Comparison of ENCODE assay signal across 8 cellular contexts in genomic region chr4:140372607-140373327, GRCh38. TPM values are rescaled to one million over a fixed set of nuclear protein-coding genes. Genes with fewer than 3 reads are reported as not detected.
DNase-seq lines count a peak whose midpoint lies in the region; ATAC-seq and TF ChIP-seq lines count a peak whose summit lies in the region.

No MANE protein-coding gene starts in this region.

- 1 to 2% methylated on average over 22 of the region's 22 CpGs for WGBS in sigmoid colon, 2 donors

- peaks cover 0 to 43% (median 28%) of the 10 kb centered on the region in 4 donors for H3K4me1 ChIP-seq in sigmoid colon

- DNase-seq in Ammon's horn (ENCODE audit: low spot score), result peak; percentile 28
- DNase-seq in NOMO-1 (lab: John Stamatoyannopoulos, UW; ENCODE audit: unreplicated experiment in 2 of 2), result peak; percentile 59 to 76
- peak; percentile 10 for DNase-seq in activated gamma-delta T cell treated with anti-CD3 and anti-CD28 coated beads, Interleukin-2, amount 50 U/mL, for 16 hours (ENCODE audit: low read depth)
- DNase-seq in left ventricle myocardium superior, result no peak
- no peak for DNase-seq in sigmoid colon
- no peak for DNase-seq in mesothelial cell of epicardium (ENCODE audit: low spot score in 2 of 2, unreplicated experiment in 2 of 2)

- no peaks in the 10 kb centered on the region for H3K27me3 Mint-ChIP-seq in mesothelial cell of epicardium (ENCODE audit: low read depth)

- H3K27ac ChIP-seq in sigmoid colon, result peak overlapping the region; percentile 83 to 97 (median 96)

- peak; percentile 55 for ATAC-seq in GM18517 (IDR thresholded peaks at IDR 0.05; ENCODE audit: unreplicated experiment)
- ATAC-seq in HG02938 (IDR thresholded peaks at IDR 0.05; ENCODE audit: unreplicated experiment), result peak; percentile 56
- peak; percentile 28 for ATAC-seq in left ventricle myocardium superior

- peaks cover 35% of the 10 kb centered on the region for H3K4me1 Mint-ChIP-seq in mesothelial cell of epicardium

- peak overlapping the region; percentile 43 to 93 (median 84) for H3K4me3 ChIP-seq in sigmoid colon

- no peak for TF ChIP-seq EP300 in sigmoid colon (IDR thresholded peaks at IDR 0.05)

- H3K36me3 Mint-ChIP-seq in mesothelial cell of epicardium, result no peaks in the 10 kb centered on the region

- no peaks in the 10 kb centered on the region for H3K9me3 Mint-ChIP-seq in mesothelial cell of epicardium

- TF ChIP-seq CTCF in sigmoid colon (IDR thresholded peaks at IDR 0.05) (peak; percentile 37 to 63 (median 48)), mesothelial cell of epicardium (IDR thresholded peaks at IDR 0.05; ENCODE audit: unreplicated experiment) (no peak)

- intact Hi-C loops in left ventricle myocardium superior (cut with micrococcal nuclease), result no loop called here
- intact Hi-C loops in sigmoid colon (cut with DNase I), result loop anchor here (5.0 to 10.0 kb wide), 4 partner anchors 150 to 818 kb away; partner anchors contain the start of genes ELMOD2, RNF150 and SETD7

- H3K9me3 ChIP-seq in sigmoid colon, result no peaks in the 10 kb centered on the region

- H3K27ac Mint-ChIP-seq in mesothelial cell of epicardium, result no peak overlapping the region

- H3K27me3 ChIP-seq in sigmoid colon, result no peaks in the 10 kb centered on the region

- no peak for TF ChIP-seq POLR2A in sigmoid colon (IDR thresholded peaks at IDR 0.05)

- H3K4me3 Mint-ChIP-seq in mesothelial cell of epicardium, result no peak overlapping the region

- H3K36me3 ChIP-seq in sigmoid colon, result no peaks in the 10 kb centered on the region

RNA-seq across cellular contexts. Expression of gene SCOC, which starts 0.7 kb away (rescaled TPM):
- 76.9 TPM for total RNA-seq in left ventricle myocardium superior
- 10 to 100 TPM; 55.9 to 74.2 (median 65.5) TPM for total RNA-seq in sigmoid colon
- polyA plus RNA-seq in sigmoid colon, result 100 to 1,000 TPM in 1 of 3 donors, 10 to 100 TPM in 2; 51.8 to 159 (median 98.5) TPM
- 49.4 to 52.9 TPM (median 52.5 TPM) in 3 replicates for total RNA-seq in mesothelial cell of epicardium

RNA-seq across cellular contexts. Expression of gene CLGN, which starts 54.7 kb away (rescaled TPM):
- total RNA-seq in left ventricle myocardium superior (91.1 TPM), sigmoid colon (10 to 100 TPM in 1 of 4 donors, 1 to 10 TPM in 3; 2.9 to 14.0 (median 3.1) TPM), mesothelial cell of epicardium (1.6 to 1.8 TPM (median 1.6 TPM) in 3 replicates)
- 1 to 10 TPM in 1 of 3 donors, under 1 TPM in 2; under 0.01 to 2.2 (median 0.23) TPM for polyA plus RNA-seq in sigmoid colon

Comparison
In these comparisons a context has a peak if more than half of its experiments do, and no peak if none do; other contexts are left out.
1. DNase-seq: peak in Ammon's horn (single experiment), NOMO-1 (2 of 2) and activated gamma-delta T cell treated with anti-CD3 and anti-CD28 coated beads, Interleukin-2, amount 50 U/mL, for 16 hours (single experiment); none in left ventricle myocardium superior (single experiment), sigmoid colon (single experiment) and mesothelial cell of epicardium (0 of 2).
2. Peak in every context shown above with its lines, with median percentiles within 50 percentile points of each other: ATAC-seq.